Comparison of ENCODE assay signal across 14 cellular contexts in genomic region chr2:19256239-19256638, GRCh38.
DNase-seq lines count a peak whose midpoint lies in the region; ATAC-seq and TF ChIP-seq lines count a peak whose summit lies in the region.
"Had no signal": no experiment of that assay in that cellular context is flagged by ENCODE, and none has a peak within 500 bp of the region (broad histone marks: within the 10 kb centered on the region; RNA-seq: fewer than 3 reads in every experiment).

No MANE protein-coding gene starts in this region.

- H3K27me3 ChIP-seq in brain microvascular endothelial cell (replicated peaks) (no peaks in the 10 kb centered on the region), ovary (no peaks in the 10 kb centered on the region)

- H3K27ac ChIP-seq in brain microvascular endothelial cell (peak overlapping the region; percentile 32), ovary (no peak overlapping the region)
- H3K27ac ChIP-seq: WERI-Rb-1 had no signal

- no peak for TF ChIP-seq EP300 in ovary (IDR thresholded peaks at IDR 0.05)

- no peak overlapping the region for H3K4me3 Mint-ChIP-seq in activated naive CD4-positive, alpha-beta T cell treated with anti-CD3 and anti-CD28 coated beads, Interleukin-2, amount 10 ng/mL, durations not matched to agents 7 days and 5 days
- H3K4me3 Mint-ChIP-seq: CD4-positive, alpha-beta memory T cell; stimulated activated naive B cell treated with anti-CD40 and anti-IgM and Interleukin-4, amounts not matched to agents 10 μg/mL and 1 μg/mL and 100 μg/mL, for 72 hours had no signal

- peak; percentile 90 for DNase-seq in AG10803 (ENCODE audit: low read depth)
- DNase-seq in HT-29 (ENCODE audit: low spot score): peak; percentile 89
- DNase-seq in brain microvascular endothelial cell: peak; percentile 66
- peak; percentile 41 for DNase-seq in left kidney (ENCODE audit: low read depth, low spot score)
- DNase-seq in activated naive CD4-positive, alpha-beta T cell treated with anti-CD3 and anti-CD28 coated beads, Interleukin-2, amount 10 ng/mL, durations not matched to agents 7 days and 5 days: no peak
- no peak for DNase-seq in MV-4-11 (lab: John Stamatoyannopoulos, UW)
- DNase-seq in ovary: no peak
- DNase-seq: activated T-cell treated with anti-CD3 and anti-CD28 coated beads, Interleukin-2, amount 50 U/mL, for 1 hour; CD4-positive, alpha-beta memory T cell; hypothalamus; NCI-H2081; stimulated activated naive B cell treated with anti-CD40 and anti-IgM and Interleukin-4, amounts not matched to agents 10 μg/mL and 1 μg/mL and 100 μg/mL, for 72 hours; WERI-Rb-1 had no signal

- in situ Hi-C loops in brain microvascular endothelial cell (cut with HindIII; ENCODE audit: low pct_ligation_motif_present, low sequenced_read_pairs): no loop called here

- H3K36me3 ChIP-seq in brain microvascular endothelial cell (replicated peaks) (no peaks in the 10 kb centered on the region), ovary (no peaks in the 10 kb centered on the region)
- H3K36me3 ChIP-seq: WERI-Rb-1 had no signal

- no peaks in the 10 kb centered on the region for H3K9me3 ChIP-seq in ovary

- no peaks in the 10 kb centered on the region for H3K9me3 Mint-ChIP-seq in activated naive CD4-positive, alpha-beta T cell treated with anti-CD3 and anti-CD28 coated beads, Interleukin-2, amount 10 ng/mL, durations not matched to agents 7 days and 5 days

- intact Hi-C loops in ovary (cut with DNase I): no loop called here

- H3K4me3 ChIP-seq in AG10803 (ENCODE audit: low read length) (no peak overlapping the region), brain microvascular endothelial cell (ENCODE audit: low read depth, low read length) (no peak overlapping the region), ovary (no peak overlapping the region)

- no peak for TF ChIP-seq CTCF in AG10803 (conservative IDR thresholded peaks at IDR 0.05; ENCODE audit: low read length)
- TF ChIP-seq CTCF in brain microvascular endothelial cell (IDR thresholded peaks at IDR 0.05; ENCODE audit: low read depth, low read length, missing control alignments): no peak
- no peak for TF ChIP-seq CTCF in ovary (IDR thresholded peaks at IDR 0.05)

- H3K4me1 ChIP-seq in ovary (ENCODE audit: insufficient read depth): peaks cover 4% of the 10 kb centered on the region

- no peak overlapping the region for H3K27ac Mint-ChIP-seq in activated naive CD4-positive, alpha-beta T cell treated with anti-CD3 and anti-CD28 coated beads, Interleukin-2, amount 10 ng/mL, durations not matched to agents 7 days and 5 days
- H3K27ac Mint-ChIP-seq: CD4-positive, alpha-beta memory T cell; stimulated activated naive B cell treated with anti-CD40 and anti-IgM and Interleukin-4, amounts not matched to agents 10 μg/mL and 1 μg/mL and 100 μg/mL, for 72 hours had no signal

- no peaks in the 10 kb centered on the region for H3K36me3 Mint-ChIP-seq in activated naive CD4-positive, alpha-beta T cell treated with anti-CD3 and anti-CD28 coated beads, Interleukin-2, amount 10 ng/mL, durations not matched to agents 7 days and 5 days
- H3K36me3 Mint-ChIP-seq: stimulated activated naive B cell treated with anti-CD40 and anti-IgM and Interleukin-4, amounts not matched to agents 10 μg/mL and 1 μg/mL and 100 μg/mL, for 72 hours had no signal

- CTCF ChIA-PET in activated naive CD4-positive, alpha-beta T cell treated with anti-CD3 and anti-CD28 coated beads, Interleukin-2, amount 10 ng/mL, durations not matched to agents 7 days and 5 days (lab: Charles Lee): no interaction called here

- WGBS in ovary, 3 donors: 32 to 36% (median 35%) methylated on average over 2 of the region's 2 CpGs

- no peaks in the 10 kb centered on the region for H3K4me1 Mint-ChIP-seq in activated naive CD4-positive, alpha-beta T cell treated with anti-CD3 and anti-CD28 coated beads, Interleukin-2, amount 10 ng/mL, durations not matched to agents 7 days and 5 days
- H3K4me1 Mint-ChIP-seq: CD4-positive, alpha-beta memory T cell; stimulated activated naive B cell treated with anti-CD40 and anti-IgM and Interleukin-4, amounts not matched to agents 10 μg/mL and 1 μg/mL and 100 μg/mL, for 72 hours had no signal

- no peaks in the 10 kb centered on the region for H3K27me3 Mint-ChIP-seq in activated naive CD4-positive, alpha-beta T cell treated with anti-CD3 and anti-CD28 coated beads, Interleukin-2, amount 10 ng/mL, durations not matched to agents 7 days and 5 days

- ATAC-seq in GM19328 (IDR thresholded peaks at IDR 0.05; ENCODE audit: unreplicated experiment): no peak
- ATAC-seq: stimulated activated naive B cell treated with anti-CD40 and anti-IgM and Interleukin-4, amounts not matched to agents 10 μg/mL and 1 μg/mL and 100 μg/mL, for 72 hours had no signal

- TF ChIP-seq POLR2A in ovary (IDR thresholded peaks at IDR 0.05): no peak

Comparison
In these comparisons a context has a peak if more than half of its experiments do, and no peak if none do; other contexts are left out.
1. DNase-seq: peak in AG10803 (single experiment), HT-29 (single experiment), brain microvascular endothelial cell (single experiment) and left kidney (single experiment); none in activated naive CD4-positive, alpha-beta T cell treated with anti-CD3 and anti-CD28 coated beads, Interleukin-2, amount 10 ng/mL, durations not matched to agents 7 days and 5 days (single experiment), MV-4-11 (single experiment) and ovary (0 of 5).